In the genomic region with DNA sequence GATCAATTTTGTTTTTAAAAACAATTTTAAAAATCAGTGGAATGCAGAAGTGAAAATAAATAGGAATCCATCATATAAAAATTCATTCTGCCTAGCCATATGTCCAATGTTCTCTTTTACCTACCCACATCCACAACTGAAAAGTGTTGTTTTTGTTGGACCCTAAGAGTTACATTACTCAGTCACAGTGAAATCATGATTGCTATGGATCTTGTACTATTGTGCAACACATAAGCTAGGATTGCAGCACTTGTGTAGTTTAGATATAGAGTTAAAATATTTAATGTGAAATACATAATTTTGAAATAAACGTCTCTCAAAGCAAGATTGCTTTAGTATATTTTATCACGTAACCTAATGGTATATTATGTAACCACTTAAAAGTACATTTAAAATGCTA, we compare ENCODE assay signal across 21 cellular contexts.
A peak's percentile ranks its signal among the peaks of the same experiment; 100 is the strongest.
DNase-seq lines count a peak whose midpoint lies in the region; ATAC-seq, FAIRE-seq and TF ChIP-seq lines count a peak whose summit lies in the region.
"Had no signal": no experiment of that assay in that cellular context is flagged by ENCODE, and none has a peak within 500 bp of the region (broad histone marks: within the 10 kb centered on the region; RNA-seq: fewer than 3 reads in every experiment).

No MANE protein-coding gene starts in this region.

- H3K4me1 ChIP-seq in HepG2 (ENCODE audit: insufficient read depth, low read length) (no peaks in the 10 kb centered on the region), right lobe of liver (no peaks in the 10 kb centered on the region)

- POLR2A ChIA-PET in HepG2 (lab: Yijun Ruan, JAX) = no interaction called here

- H3K9me3 ChIP-seq in HepG2 (ENCODE audit: low read length) (peaks cover 91% of the 10 kb centered on the region), right lobe of liver (no peaks in the 10 kb centered on the region)

- no peak for TF ChIP-seq RAD21 in HepG2 (CRISPR knock-in tag; IDR thresholded peaks at IDR 0.05)

- no peaks in the 10 kb centered on the region for H3K27me3 Mint-ChIP-seq in activated T-cell treated with anti-CD3 and anti-CD28 coated beads, Interleukin-2, amount 50 U/mL, for 4 hours (ENCODE audit: low read depth)
- H3K27me3 Mint-ChIP-seq: CD4-positive, CD25-positive, alpha-beta regulatory T cell had no signal

- no peak for TF ChIP-seq EP300 in HepG2 (IDR thresholded peaks at IDR 0.05; ENCODE audit: low read depth in 2 of 2, low read length in 2 of 2)
- no peak for TF ChIP-seq EP300 in HepG2 (CRISPR knock-in tag; IDR thresholded peaks at IDR 0.05; ENCODE audit: borderline replicate concordance)

- no peaks in the 10 kb centered on the region for H4K20me1 ChIP-seq in HepG2 (ENCODE audit: insufficient read depth, low read length)

- ATAC-seq in HepG2 = no peak
- ATAC-seq in right lobe of liver = no peak
- no peak for ATAC-seq in activated T-cell treated with anti-CD3 and anti-CD28 coated beads, Interleukin-2, amount 50 U/mL, for 4 hours

- H3K27ac ChIP-seq in HepG2 (ENCODE audit: extremely low read length, insufficient read depth, low read length) (no peak overlapping the region), right lobe of liver (no peak overlapping the region), coronary artery (no peak overlapping the region)
- H3K27ac ChIP-seq: HL-60, KMS-11 had no signal

- peaks cover 11% of the 10 kb centered on the region for H3K9me3 Mint-ChIP-seq in activated T-cell treated with anti-CD3 and anti-CD28 coated beads, Interleukin-2, amount 50 U/mL, for 4 hours

- in situ Hi-C loops in HepG2 (cut with HindIII; ENCODE audit: extremely low pct_ligation_motif_present, low pct_unique_long_range_greater_than_20kb) = no loop called here

- H3K79me2 ChIP-seq in HepG2 (ENCODE audit: insufficient read depth, low read length) = no peaks in the 10 kb centered on the region

- H2AFZ ChIP-seq in HepG2 (ENCODE audit: low read length) = no peak overlapping the region

- 45% methylated on average over 2 of the region's 2 CpGs for WGBS in HepG2 (ENCODE audit: low lambda C conversion rate)
- 41% methylated on average over 2 of the region's 2 CpGs for WGBS in right lobe of liver (ENCODE audit: insufficient coverage, low coverage, low lambda C conversion rate, missing lambda C conversion rate)

- no peak for DNase-seq in HepG2 (ENCODE audit: low spot score)
- DNase-seq in right lobe of liver = no peak
- DNase-seq in dedifferentiated amniotic fluid mesenchymal stem cell (ENCODE audit: extremely low spot score) = peak; percentile 73
- peak; percentile 67 to 83 for DNase-seq in foreskin fibroblast
- no peak for DNase-seq in SK-N-DZ (ENCODE audit: low spot score)
- DNase-seq in activated T-cell treated with anti-CD3 and anti-CD28 coated beads, Interleukin-2, amount 50 U/mL, for 4 hours = no peak
- no peak for DNase-seq in coronary artery (ENCODE audit: low spot score)
- no peak for DNase-seq in NCI-H187 treated with DMSO at 0.1 percent for 48 hours (lab: John Stamatoyannopoulos, UW)
- DNase-seq: 8988T; CD4-positive, CD25-positive, alpha-beta regulatory T cell; DMS79 treated with DMSO at 0.1 percent for 48 hours; GF-D8; MM.1S; NCI-H1105; NCI-H1694 treated with DMSO at 0.1 percent for 48 hours; NCI-H446 treated with DMSO at 0.1 percent for 48 hours; NCI-H774; SHP77 had no signal

- H3K36me3 ChIP-seq in HepG2 (replicated peaks in 1 of 2; ENCODE audit: control insufficient read depth in 1 of 2, insufficient read depth in 2 of 2, low read length in 2 of 2) (no peaks in the 10 kb centered on the region), right lobe of liver (no peaks in the 10 kb centered on the region)

- no peaks in the 10 kb centered on the region for H3K36me3 Mint-ChIP-seq in activated T-cell treated with anti-CD3 and anti-CD28 coated beads, Interleukin-2, amount 50 U/mL, for 4 hours (ENCODE audit: insufficient read depth)
- H3K36me3 Mint-ChIP-seq: CD4-positive, CD25-positive, alpha-beta regulatory T cell had no signal

- no peak overlapping the region for H3K9ac ChIP-seq in HepG2 (ENCODE audit: insufficient read depth, low read depth, low read length)
- H3K9ac ChIP-seq: KMS-11 had no signal

- H3K4me3 ChIP-seq in HepG2 (replicated peaks in 1 of 3; ENCODE audit: insufficient read depth in 1 of 3, low read depth in 2 of 3, low read length in 3 of 3) (no peak overlapping the region), right lobe of liver (no peak overlapping the region), foreskin fibroblast (ENCODE audit: low read depth in 1 of 2, low read length in 2 of 2) (no peak overlapping the region), coronary artery (no peak overlapping the region)

- no peaks in the 10 kb centered on the region for H3K4me1 Mint-ChIP-seq in activated T-cell treated with anti-CD3 and anti-CD28 coated beads, Interleukin-2, amount 50 U/mL, for 4 hours (ENCODE audit: low read depth)
- H3K4me1 Mint-ChIP-seq: CD4-positive, CD25-positive, alpha-beta regulatory T cell had no signal

- CTCF ChIA-PET in HepG2 (lab: Yijun Ruan, JAX; ENCODE audit: low intra/inter-chr PET ratio, low total read pairs) = no interaction called here

- TF ChIP-seq POLR2A in HepG2 (IDR thresholded peaks at IDR 0.05; ENCODE audit: insufficient read depth in 1 of 2, low read depth in 2 of 2, low read length in 2 of 2) = no peak
- TF ChIP-seq POLR2A in right lobe of liver (IDR thresholded peaks at IDR 0.05) = no peak

- no TSS peak for BruUV-seq in HepG2 (replicated peaks; lab: Mats Ljungman, UMichigan)

- no peak overlapping the region for H3K4me3 Mint-ChIP-seq in activated T-cell treated with anti-CD3 and anti-CD28 coated beads, Interleukin-2, amount 50 U/mL, for 4 hours
- H3K4me3 Mint-ChIP-seq: CD4-positive, CD25-positive, alpha-beta regulatory T cell had no signal

- no peak overlapping the region for H3K4me2 ChIP-seq in HepG2 (ENCODE audit: low read depth, low read length)
- H3K4me2 ChIP-seq: KMS-11 had no signal

- FAIRE-seq in HepG2 (lab: Jason Lieb, UNC) = no peak
- FAIRE-seq: RCC 7860 had no signal

- TF ChIP-seq CTCF in HepG2 (CRISPR knock-in tag; IDR thresholded peaks at IDR 0.05) (no peak), right lobe of liver (IDR thresholded peaks at IDR 0.05) (no peak), foreskin fibroblast (IDR thresholded peaks at IDR 0.05; ENCODE audit: low read depth, low read length) (no peak), coronary artery (IDR thresholded peaks at IDR 0.05) (no peak)

- H3K27me3 ChIP-seq in HepG2 (ENCODE audit: control insufficient read depth in 1 of 2, insufficient read depth in 2 of 2, low read length in 2 of 2) (no peaks in the 10 kb centered on the region), right lobe of liver (no peaks in the 10 kb centered on the region)

- intact Hi-C loops in HepG2 (cut with micrococcal nuclease; ENCODE audit: unreplicated experiment) = no loop called here
- intact Hi-C loops in right lobe of liver (cut with DNase I) = no loop called here

TF ChIP-seq in HepG2, 621 proteins besides CTCF, POLR2A, EP300 and RAD21:
- TF ChIP-seq CEBPB (IDR thresholded peaks at IDR 0.05; ENCODE audit: borderline replicate concordance, low read depth, low read length) (peak; percentile 97), MBD4 (IDR thresholded peaks at IDR 0.05; ENCODE audit: borderline replicate concordance, low read length) (no peak), SMC3 (IDR thresholded peaks at IDR 0.05; ENCODE audit: low read length) (peak; percentile 12; the same call in 1 of the 2 replicates), FOXP1 (IDR thresholded peaks at IDR 0.05) (no peak), FOXP1 (CRISPR knock-in tag; IDR thresholded peaks at IDR 0.05) (no peak), CEBPG (CRISPR knock-in tag; IDR thresholded peaks at IDR 0.05) (peak; percentile 36; the same call in 1 of the 2 replicates)
- TF ChIP-seq, protein P1, sequence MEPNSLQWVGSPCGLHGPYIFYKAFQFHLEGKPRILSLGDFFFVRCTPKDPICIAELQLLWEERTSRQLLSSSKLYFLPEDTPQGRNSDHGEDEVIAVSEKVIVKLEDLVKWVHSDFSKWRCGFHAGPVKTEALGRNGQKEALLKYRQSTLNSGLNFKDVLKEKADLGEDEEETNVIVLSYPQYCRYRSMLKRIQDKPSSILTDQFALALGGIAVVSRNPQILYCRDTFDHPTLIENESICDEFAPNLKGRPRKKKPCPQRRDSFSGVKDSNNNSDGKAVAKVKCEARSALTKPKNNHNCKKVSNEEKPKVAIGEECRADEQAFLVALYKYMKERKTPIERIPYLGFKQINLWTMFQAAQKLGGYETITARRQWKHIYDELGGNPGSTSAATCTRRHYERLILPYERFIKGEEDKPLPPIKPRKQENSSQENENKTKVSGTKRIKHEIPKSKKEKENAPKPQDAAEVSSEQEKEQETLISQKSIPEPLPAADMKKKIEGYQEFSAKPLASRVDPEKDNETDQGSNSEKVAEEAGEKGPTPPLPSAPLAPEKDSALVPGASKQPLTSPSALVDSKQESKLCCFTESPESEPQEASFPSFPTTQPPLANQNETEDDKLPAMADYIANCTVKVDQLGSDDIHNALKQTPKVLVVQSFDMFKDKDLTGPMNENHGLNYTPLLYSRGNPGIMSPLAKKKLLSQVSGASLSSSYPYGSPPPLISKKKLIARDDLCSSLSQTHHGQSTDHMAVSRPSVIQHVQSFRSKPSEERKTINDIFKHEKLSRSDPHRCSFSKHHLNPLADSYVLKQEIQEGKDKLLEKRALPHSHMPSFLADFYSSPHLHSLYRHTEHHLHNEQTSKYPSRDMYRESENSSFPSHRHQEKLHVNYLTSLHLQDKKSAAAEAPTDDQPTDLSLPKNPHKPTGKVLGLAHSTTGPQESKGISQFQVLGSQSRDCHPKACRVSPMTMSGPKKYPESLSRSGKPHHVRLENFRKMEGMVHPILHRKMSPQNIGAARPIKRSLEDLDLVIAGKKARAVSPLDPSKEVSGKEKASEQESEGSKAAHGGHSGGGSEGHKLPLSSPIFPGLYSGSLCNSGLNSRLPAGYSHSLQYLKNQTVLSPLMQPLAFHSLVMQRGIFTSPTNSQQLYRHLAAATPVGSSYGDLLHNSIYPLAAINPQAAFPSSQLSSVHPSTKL (CRISPR knock-in tag; IDR thresholded peaks at IDR 0.05) = no peak
- TF ChIP-seq, protein P2, sequence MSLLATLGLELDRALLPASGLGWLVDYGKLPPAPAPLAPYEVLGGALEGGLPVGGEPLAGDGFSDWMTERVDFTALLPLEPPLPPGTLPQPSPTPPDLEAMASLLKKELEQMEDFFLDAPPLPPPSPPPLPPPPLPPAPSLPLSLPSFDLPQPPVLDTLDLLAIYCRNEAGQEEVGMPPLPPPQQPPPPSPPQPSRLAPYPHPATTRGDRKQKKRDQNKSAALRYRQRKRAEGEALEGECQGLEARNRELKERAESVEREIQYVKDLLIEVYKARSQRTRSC (CRISPR knock-in tag; IDR thresholded peaks at IDR 0.05; ENCODE audit: low read depth) = no peak

Comparison
In these comparisons a context has a peak if more than half of its experiments do, and no peak if none do; other contexts are left out.
1. DNase-seq: peak in dedifferentiated amniotic fluid mesenchymal stem cell (single experiment) and foreskin fibroblast (2 of 2); none in HepG2 (single experiment), right lobe of liver (0 of 3), SK-N-DZ (single experiment), activated T-cell treated with anti-CD3 and anti-CD28 coated beads, Interleukin-2, amount 50 U/mL, for 4 hours (single experiment), coronary artery (single experiment) and NCI-H187 treated with DMSO at 0.1 percent for 48 hours (single experiment).